ENCODE assay signal across 1 cellular context in genomic region chr19:49837009-49837310, GRCh38.
TF ChIP-seq lines count a peak whose summit lies in the region.

No MANE protein-coding gene starts in this region.

TF ChIP-seq in WTC11, 78 proteins besides CTCF, POLR2A, EP300 and RAD21:
- no peak for TF ChIP-seq SP1 (CRISPR knock-in tag; conservative IDR thresholded peaks at IDR 0.05)
- no peak for TF ChIP-seq TP53 (CRISPR knock-in tag; IDR thresholded peaks at IDR 0.05)
- no peak for TF ChIP-seq HMGA2 (CRISPR knock-in tag; IDR thresholded peaks at IDR 0.05)
- no peak for TF ChIP-seq USF1 (CRISPR knock-in tag; IDR thresholded peaks at IDR 0.05)
- TF ChIP-seq ERG (CRISPR knock-in tag; IDR thresholded peaks at IDR 0.05): no peak
